In the genomic region with DNA sequence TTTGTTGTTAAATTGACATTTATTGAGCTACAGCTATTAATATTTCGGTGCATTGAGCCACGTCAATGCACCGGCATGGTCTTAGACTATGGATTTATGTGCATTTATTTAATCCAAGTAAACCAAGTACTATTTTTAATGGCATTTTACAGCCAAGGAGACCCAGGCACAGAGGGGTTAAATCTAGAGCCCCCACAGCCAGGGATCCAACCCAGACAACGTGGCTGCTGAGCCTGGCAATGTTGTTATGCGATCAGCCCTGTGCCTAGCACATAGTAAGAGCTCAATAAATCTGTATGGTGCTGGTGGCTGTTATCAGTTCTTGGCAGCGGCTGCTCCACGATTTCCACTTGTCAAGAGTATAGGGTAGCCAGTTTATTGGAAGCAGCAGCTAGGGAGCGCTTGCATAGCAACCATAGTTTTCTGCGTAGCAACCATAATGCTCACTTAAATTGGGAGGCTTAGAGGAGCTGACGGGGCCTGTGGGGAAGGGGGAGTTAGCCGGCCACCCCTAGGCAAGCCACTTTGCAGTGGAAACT, we compare ENCODE assay signal across 8 cellular contexts. TPM values are rescaled to one million over a fixed set of nuclear protein-coding genes. Genes with fewer than 3 reads are reported as not detected.
A peak's percentile ranks its signal among the peaks of the same experiment; 100 is the strongest.
DNase-seq lines count a peak whose midpoint lies in the region; ATAC-seq and TF ChIP-seq lines count a peak whose summit lies in the region.

No MANE protein-coding gene starts in this region.

- DNase-seq in activated T-cell treated with anti-CD3 and anti-CD28 coated beads, Interleukin-2, amount 50 U/mL, for 24 hours, result no peak
- no peak for DNase-seq in activated T-cell treated with anti-CD3 and anti-CD28 coated beads, Interleukin-2, amount 50 U/mL, for 48 hours
- DNase-seq in MG63, result no peak
- no peak for DNase-seq in activated B cell treated with CpG ODN at 0.5 μM for 24 hours
- DNase-seq in Right ventricle myocardium superior, result no peak
- peak; percentile 63 for DNase-seq in pulmonary artery endothelial cell (ENCODE audit: low read depth, low spot score)
- DNase-seq in ecto neural progenitor cell (ENCODE audit: low spot score), result no peak
- no peak for DNase-seq in glomerular visceral epithelial cell (ENCODE audit: extremely low spot score)

- peaks cover 31% of the 10 kb centered on the region for H3K4me1 Mint-ChIP-seq in activated T-cell treated with anti-CD3 and anti-CD28 coated beads, Interleukin-2, amount 50 U/mL, for 24 hours (ENCODE audit: low read depth)
- H3K4me1 Mint-ChIP-seq in activated B cell treated with CpG ODN at 0.5 μM for 24 hours, result peaks cover 37% of the 10 kb centered on the region

- H3K4me3 Mint-ChIP-seq in activated T-cell treated with anti-CD3 and anti-CD28 coated beads, Interleukin-2, amount 50 U/mL, for 24 hours, result peak overlapping the region; percentile 100
- H3K4me3 Mint-ChIP-seq in activated B cell treated with CpG ODN at 0.5 μM for 24 hours, result peak overlapping the region; percentile 100

- intact Hi-C loops in activated B cell treated with CpG ODN at 0.5 μM for 24 hours (cut with micrococcal nuclease), result loop anchor here (1.0 to 2.0 kb wide), 6 partner anchors 22 to 982 kb away; a partner anchor contains a TSS
- intact Hi-C loops in Right ventricle myocardium superior (cut with DNase I), result no loop called here

- H3K36me3 Mint-ChIP-seq in activated T-cell treated with anti-CD3 and anti-CD28 coated beads, Interleukin-2, amount 50 U/mL, for 24 hours (ENCODE audit: low read depth), result peaks cover 41% of the 10 kb centered on the region
- peaks cover 33% of the 10 kb centered on the region for H3K36me3 Mint-ChIP-seq in activated B cell treated with CpG ODN at 0.5 μM for 24 hours (ENCODE audit: low read depth)

- peaks cover 35% of the 10 kb centered on the region for H3K36me3 ChIP-seq in MG63

- no peaks in the 10 kb centered on the region for H3K9me3 ChIP-seq in MG63

- H3K27ac Mint-ChIP-seq in activated T-cell treated with anti-CD3 and anti-CD28 coated beads, Interleukin-2, amount 50 U/mL, for 24 hours, result peak overlapping the region; percentile 100
- H3K27ac Mint-ChIP-seq in activated B cell treated with CpG ODN at 0.5 μM for 24 hours, result peak overlapping the region; percentile 100

- ATAC-seq in activated B cell treated with CpG ODN at 0.5 μM for 24 hours (ENCODE audit: low read depth) (no peak), Right ventricle myocardium superior (ENCODE audit: poor library complexity) (peak; percentile 45)

- H3K9me3 Mint-ChIP-seq in activated T-cell treated with anti-CD3 and anti-CD28 coated beads, Interleukin-2, amount 50 U/mL, for 24 hours, result no peaks in the 10 kb centered on the region
- no peaks in the 10 kb centered on the region for H3K9me3 Mint-ChIP-seq in activated B cell treated with CpG ODN at 0.5 μM for 24 hours

- POLR2A ChIA-PET in activated B cell treated with CpG ODN at 0.5 μM for 24 hours (lab: Charles Lee), result interaction anchor here (0.6 to 1.4 kb wide), 5 partner anchors 11 to 1041 kb away, joined by 3 to 7 read pairs (median 6); no protein-coding TSS in a partner anchor

- CTCF ChIA-PET in activated B cell treated with CpG ODN at 0.5 μM for 24 hours (lab: Charles Lee), result interaction anchor here (0.7 to 1.8 kb wide), 2 partner anchors 22 to 319 kb away, joined by 3 to 8 read pairs; no protein-coding TSS in a partner anchor

- no peaks in the 10 kb centered on the region for H3K27me3 Mint-ChIP-seq in activated T-cell treated with anti-CD3 and anti-CD28 coated beads, Interleukin-2, amount 50 U/mL, for 24 hours
- no peaks in the 10 kb centered on the region for H3K27me3 Mint-ChIP-seq in activated B cell treated with CpG ODN at 0.5 μM for 24 hours

- TF ChIP-seq CTCF in activated B cell treated with CpG ODN at 0.5 μM for 24 hours (IDR thresholded peaks at IDR 0.05), result no peak

- peak overlapping the region; percentile 94 for H3K4me3 ChIP-seq in MG63

- H3K27me3 ChIP-seq in MG63, result no peaks in the 10 kb centered on the region

RNA-seq across cellular contexts. Expression of a gene that starts 0.5 kb away (rescaled TPM):
- total RNA-seq in MG63 (2014; rRNA removed; shearing (Covaris generic); ENCODE audit: low replicate concordance), result 6.8 and 13.6 TPM in 2 replicates
- total RNA-seq in activated B cell treated with CpG ODN at 0.5 μM for 24 hours, result 85.3 and 85.8 TPM in 2 replicates
- total RNA-seq in Right ventricle myocardium superior, result 27.7 TPM
- total RNA-seq in pulmonary artery endothelial cell, result 13.5 and 18.5 TPM in 2 replicates
